Comparison of ENCODE assay signal across 17 cellular contexts in genomic region chr12:10272466-10272865, GRCh38. TPM values are rescaled to one million over a fixed set of nuclear protein-coding genes. Genes with fewer than 3 reads are reported as not detected.
A peak's percentile ranks its signal among the peaks of the same experiment; 100 is the strongest.
DNase-seq lines count a peak whose midpoint lies in the region; TF ChIP-seq lines count a peak whose summit lies in the region.
"Had no signal": no experiment of that assay in that cellular context is flagged by ENCODE, and none has a peak within 500 bp of the region (broad histone marks: within the 10 kb centered on the region; RNA-seq: fewer than 3 reads in every experiment).

No MANE protein-coding gene starts in this region.

- no peak overlapping the region for H3K9ac ChIP-seq in Karpas-422 (ENCODE audit: low read length)

- no peaks in the 10 kb centered on the region for H3K4me1 ChIP-seq in Karpas-422 (ENCODE audit: low read length)

- H3K36me3 ChIP-seq in Karpas-422 (ENCODE audit: insufficient read depth, low read length), result no peaks in the 10 kb centered on the region

- no peaks in the 10 kb centered on the region for H4K20me1 ChIP-seq in Karpas-422 (ENCODE audit: insufficient read depth, low read depth, low read length)

- no peak overlapping the region for H3K27ac ChIP-seq in Karpas-422 (ENCODE audit: low read length)

- H3K4me3 Mint-ChIP-seq in activated naive CD4-positive, alpha-beta T cell treated with anti-CD3 and anti-CD28 coated beads, Interleukin-2, amount 50 U/mL, for 24 hours, result no peak overlapping the region
- H3K4me3 Mint-ChIP-seq in mesothelial cell of epicardium, result no peak overlapping the region

- H2AFZ ChIP-seq in Karpas-422 (ENCODE audit: low read length), result no peak overlapping the region

- H3K27ac Mint-ChIP-seq in activated naive CD4-positive, alpha-beta T cell treated with anti-CD3 and anti-CD28 coated beads, Interleukin-2, amount 50 U/mL, for 24 hours, result peak overlapping the region; percentile 17
- no peak overlapping the region for H3K27ac Mint-ChIP-seq in mesothelial cell of epicardium

- no peaks in the 10 kb centered on the region for H3K9me2 ChIP-seq in Karpas-422 (replicated peaks; ENCODE audit: insufficient read depth, low read length)

- no peaks in the 10 kb centered on the region for H3K36me3 Mint-ChIP-seq in activated naive CD4-positive, alpha-beta T cell treated with anti-CD3 and anti-CD28 coated beads, Interleukin-2, amount 50 U/mL, for 24 hours
- H3K36me3 Mint-ChIP-seq in mesothelial cell of epicardium, result peaks cover 1% of the 10 kb centered on the region

- H3K79me2 ChIP-seq in Karpas-422 (ENCODE audit: low read length), result no peaks in the 10 kb centered on the region

- TF ChIP-seq CTCF in mesothelial cell of epicardium (IDR thresholded peaks at IDR 0.05; ENCODE audit: unreplicated experiment), result no peak

- H3K4me2 ChIP-seq in Karpas-422 (ENCODE audit: low read depth, low read length, poor library complexity, severe bottlenecking), result no peak overlapping the region

- H3K9me3 Mint-ChIP-seq in activated naive CD4-positive, alpha-beta T cell treated with anti-CD3 and anti-CD28 coated beads, Interleukin-2, amount 50 U/mL, for 24 hours, result no peaks in the 10 kb centered on the region
- peaks cover 6% of the 10 kb centered on the region for H3K9me3 Mint-ChIP-seq in mesothelial cell of epicardium

- H3K4me1 Mint-ChIP-seq in activated naive CD4-positive, alpha-beta T cell treated with anti-CD3 and anti-CD28 coated beads, Interleukin-2, amount 50 U/mL, for 24 hours, result no peaks in the 10 kb centered on the region
- H3K4me1 Mint-ChIP-seq in mesothelial cell of epicardium, result no peaks in the 10 kb centered on the region

- peaks cover 4% of the 10 kb centered on the region for H3K27me3 Mint-ChIP-seq in activated naive CD4-positive, alpha-beta T cell treated with anti-CD3 and anti-CD28 coated beads, Interleukin-2, amount 50 U/mL, for 24 hours
- H3K27me3 Mint-ChIP-seq in mesothelial cell of epicardium (ENCODE audit: low read depth), result no peaks in the 10 kb centered on the region

- DNase-seq in activated naive CD4-positive, alpha-beta T cell treated with Interleukin-2 at 50 U/mL for 16 hours, result no peak
- DNase-seq in amniotic epithelial cell (ENCODE audit: low read depth) (peak; percentile 9), iris pigment epithelial cell (ENCODE audit: low read depth) (peak; percentile 19), Karpas-422 (no peak), mesothelial cell of epicardium (ENCODE audit: low spot score in 2 of 2, unreplicated experiment in 2 of 2) (no peak)
- DNase-seq in central memory CD4-positive, alpha-beta T cell, result no peak
- DNase-seq: Calu3, KG1, MM.1S, NCI-H2029, NCI-H2227 treated with DMSO at 0.1 percent for 48 hours, NCI-H526 treated with DMSO at 0.1 percent for 48 hours, SHP77 treated with DMSO at 0.1 percent for 48 hours had no signal

- H3K4me3 ChIP-seq in Karpas-422 (ENCODE audit: low read length), result no peak overlapping the region

- H3K9me3 ChIP-seq in Karpas-422 (ENCODE audit: low read length), result no peaks in the 10 kb centered on the region

- H3K27me3 ChIP-seq in Karpas-422 (ENCODE audit: low read length), result no peaks in the 10 kb centered on the region; the same call in 1 of the 2 replicates

RNA-seq across cellular contexts. Expression of gene KLRD1, which starts 35.2 kb away (rescaled TPM):
- not detected in 2 replicates for total RNA-seq in Karpas-422 (2014; rRNA removed; shearing (Covaris generic); ENCODE audit: low replicate concordance)
- total RNA-seq in mesothelial cell of epicardium, result 0.51 to 0.81 TPM (median 0.65 TPM) in 3 replicates
- total RNA-seq: A172, HT-29, NCI-H460 had no signal

RNA-seq across cellular contexts. Expression of gene GABARAPL1, which starts 59.8 kb away (rescaled TPM):
- 0.56 and 0.90 TPM in 2 replicates for total RNA-seq in Karpas-422 (2014; rRNA removed; shearing (Covaris generic); ENCODE audit: low replicate concordance)
- total RNA-seq in mesothelial cell of epicardium, result 100 to 105 TPM (median 104 TPM) in 3 replicates

Comparison
In these comparisons a context has a peak if more than half of its experiments do, and no peak if none do; other contexts are left out.
1. DNase-seq: peak in amniotic epithelial cell (single experiment) and iris pigment epithelial cell (single experiment); none in activated naive CD4-positive, alpha-beta T cell treated with Interleukin-2 at 50 U/mL for 16 hours (single experiment), central memory CD4-positive, alpha-beta T cell (single experiment), Karpas-422 (single experiment) and mesothelial cell of epicardium (0 of 2).
2. RNA of gene GABARAPL1, which starts 59.8 kb away (total RNA-seq): 100 to 105 TPM in mesothelial cell of epicardium; 0.56 to 0.90 TPM in Karpas-422; every median in the first group is over 10 times any median in the second.